12 cellular contexts compared by ENCODE assay signal in the genomic region with DNA sequence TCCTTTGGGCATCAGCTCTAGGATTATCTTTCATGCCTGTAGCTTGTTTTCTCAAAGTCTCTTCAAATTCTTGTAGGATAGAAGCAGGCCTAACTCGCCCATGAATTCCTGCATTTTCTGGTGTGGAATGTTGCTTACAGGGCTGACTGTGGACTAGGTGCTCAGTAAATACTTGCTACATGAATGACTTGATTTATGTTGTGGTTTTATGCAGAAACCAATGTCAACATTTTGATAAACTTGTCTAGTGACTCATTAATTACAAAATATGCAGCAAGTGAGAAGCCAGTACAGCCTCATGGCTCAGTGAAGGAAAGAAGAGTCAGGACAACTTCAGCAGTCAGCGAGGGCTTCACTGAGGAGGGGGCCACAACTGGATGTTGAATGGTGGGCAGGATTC.
DNase-seq lines count a peak whose midpoint lies in the region; ATAC-seq and TF ChIP-seq lines count a peak whose summit lies in the region.
"Had no signal": no experiment of that assay in that cellular context is flagged by ENCODE, and none has a peak within 500 bp of the region (broad histone marks: within the 10 kb centered on the region; RNA-seq: fewer than 3 reads in every experiment).

No MANE protein-coding gene starts in this region.

- BruUV-seq in Panc1 (replicated peaks; lab: Mats Ljungman, UMichigan): no TSS peak

- no peak overlapping the region for H3K9ac ChIP-seq in GM23248

- H3F3A ChIP-seq in GM23248 (ENCODE audit: insufficient read depth): peaks cover 20% of the 10 kb centered on the region

- H3K79me2 ChIP-seq in GM23248 (ENCODE audit: insufficient read depth): no peaks in the 10 kb centered on the region

- CTCF ChIA-PET in Panc1 (lab: Charles Lee): no interaction called here

- H3K9me3 ChIP-seq in GM23248 (ENCODE audit: low read depth) (no peaks in the 10 kb centered on the region), Panc1 (ENCODE audit: control insufficient read depth, insufficient read depth, low read depth, low read length) (no peaks in the 10 kb centered on the region), gastrocnemius medialis (no peaks in the 10 kb centered on the region)

- ATAC-seq in Panc1 (peak; percentile 71), gastrocnemius medialis (no peak)

- DNase-seq in GM23248: peak; percentile 72
- peak; percentile 75 for DNase-seq in Panc1 (ENCODE audit: low read depth, low spot score)
- DNase-seq in epithelial cell of proximal tubule (ENCODE audit: low read depth): peak; percentile 78
- peak; percentile 25 for DNase-seq in retinal pigment epithelial cell (ENCODE audit: low read depth)
- no peak for DNase-seq in activated CD4-positive, alpha-beta T cell treated with anti-CD3 and anti-CD28 coated beads for 48 hours
- DNase-seq in OCI-M2 (lab: John Stamatoyannopoulos, UW; ENCODE audit: unreplicated experiment): no peak
- no peak for DNase-seq in gastrocnemius medialis
- DNase-seq in GM19238 (ENCODE audit: insufficient read length, low spot score): no peak
- DNase-seq: Karpas-422; NCI-H526 treated with DMSO at 0.1 percent for 48 hours; stimulated activated CD4-positive, alpha-beta T cell treated with anti-CD3 and anti-CD28 coated beads, Interleukin-2, amount 100 ng/mL, for 48 hours; T-helper 1 cell had no signal

- H3K27me3 ChIP-seq in GM23248 (replicated peaks; ENCODE audit: insufficient read depth) (no peaks in the 10 kb centered on the region), Panc1 (ENCODE audit: control insufficient read depth, insufficient read depth, low read length) (no peaks in the 10 kb centered on the region), gastrocnemius medialis (no peaks in the 10 kb centered on the region)

- POLR2A ChIA-PET in Panc1 (lab: Charles Lee): no interaction called here

- H3K36me3 ChIP-seq in GM23248 (ENCODE audit: low read depth) (no peaks in the 10 kb centered on the region), Panc1 (ENCODE audit: control insufficient read depth, insufficient read depth, low read length) (no peaks in the 10 kb centered on the region), gastrocnemius medialis (no peaks in the 10 kb centered on the region)

- 17 to 23% methylated on average over 2 of the region's 2 CpGs for WGBS in GM23248 (ENCODE audit: low coverage in 1 of 2, low lambda C conversion rate in 2 of 2, missing lambda C conversion rate in 2 of 2), 2 experiments

- H3K27ac ChIP-seq in GM23248: peak overlapping the region; percentile 4; the same call in 1 of the 2 replicates
- H3K27ac ChIP-seq in Panc1 (ENCODE audit: low read length): no peak overlapping the region
- H3K27ac ChIP-seq in gastrocnemius medialis: no peak overlapping the region

- H3K4me2 ChIP-seq in GM23248 (ENCODE audit: unreplicated experiment): peak overlapping the region; percentile 34

- TF ChIP-seq CTCF in Panc1 (IDR thresholded peaks at IDR 0.05): no peak
- TF ChIP-seq CTCF in epithelial cell of proximal tubule (conservative IDR thresholded peaks at IDR 0.05; ENCODE audit: low read depth, low read length): no peak
- TF ChIP-seq CTCF in retinal pigment epithelial cell (conservative IDR thresholded peaks at IDR 0.05; ENCODE audit: low read depth, low read length): no peak
- no peak for TF ChIP-seq CTCF in gastrocnemius medialis (IDR thresholded peaks at IDR 0.05 in 4 of 5, conservative IDR thresholded peaks at IDR 0.05 in 1 of 5)

- intact Hi-C loops in Panc1 (cut with micrococcal nuclease; ENCODE audit: unreplicated experiment): no loop called here
- intact Hi-C loops in gastrocnemius medialis (cut with DNase I; ENCODE audit: low total_unique reads): no loop called here

- no peaks in the 10 kb centered on the region for H4K20me1 ChIP-seq in GM23248 (ENCODE audit: insufficient read depth)

- H3K9me2 ChIP-seq in GM23248 (ENCODE audit: insufficient read depth): no peaks in the 10 kb centered on the region

- H2AFZ ChIP-seq in GM23248: no peak overlapping the region

- H3K4me1 ChIP-seq in GM23248 (ENCODE audit: insufficient read depth) (peaks cover 30% of the 10 kb centered on the region), Panc1 (ENCODE audit: control insufficient read depth, insufficient read depth, low read length) (no peaks in the 10 kb centered on the region), gastrocnemius medialis (no peaks in the 10 kb centered on the region)

- no peak for TF ChIP-seq POLR2A in gastrocnemius medialis (IDR thresholded peaks at IDR 0.05)

- H3K4me3 ChIP-seq in GM23248 (no peak overlapping the region), Panc1 (ENCODE audit: low read depth in 2 of 2, low read length in 2 of 2) (no peak overlapping the region), epithelial cell of proximal tubule (ENCODE audit: low read depth, low read length) (no peak overlapping the region), retinal pigment epithelial cell (ENCODE audit: low read length) (no peak overlapping the region), gastrocnemius medialis (no peak overlapping the region)

- in situ Hi-C loops in GM23248 (cut with MboI) (no loop called here), Panc1 (cut with HindIII; ENCODE audit: low pct_unique_long_range_greater_than_20kb, low sequenced_read_pairs) (no loop called here), gastrocnemius medialis (cut with MboI; ENCODE audit: low sequenced_read_pairs in 4 of 4) (no loop called here)

Comparison
In these comparisons a context has a peak if more than half of its experiments do, and no peak if none do; other contexts are left out.
1. DNase-seq: peak in GM23248 (single experiment), Panc1 (single experiment), epithelial cell of proximal tubule (single experiment) and retinal pigment epithelial cell (single experiment); none in activated CD4-positive, alpha-beta T cell treated with anti-CD3 and anti-CD28 coated beads for 48 hours (single experiment), OCI-M2 (single experiment), gastrocnemius medialis (0 of 2) and GM19238 (single experiment).